ENCODE assay signal across 23 cellular contexts in the genomic region with DNA sequence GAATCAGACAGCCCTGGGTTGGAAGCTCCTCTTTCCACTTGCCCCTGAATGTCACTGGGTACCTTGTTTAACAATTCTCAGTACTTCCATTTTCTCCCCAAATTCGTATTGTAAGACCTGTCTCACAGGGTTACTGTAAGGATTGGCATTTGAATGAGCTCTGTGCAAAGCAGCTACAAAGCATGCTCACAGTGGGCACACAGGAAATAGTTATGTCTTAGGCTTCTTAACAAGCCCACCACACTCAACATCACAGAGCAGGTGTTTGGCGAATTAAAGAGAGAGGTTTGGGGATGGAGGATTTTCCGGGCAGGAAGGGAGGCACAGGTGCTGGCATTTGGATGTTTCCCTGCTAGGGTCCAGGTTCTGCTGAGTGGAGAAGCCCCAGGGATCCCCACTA.
"Had no signal": no experiment of that assay in that cellular context is flagged by ENCODE, and none has a peak within 500 bp of the region (broad histone marks: within the 10 kb centered on the region; RNA-seq: fewer than 3 reads in every experiment).

No MANE protein-coding gene starts in this region.

- H3K36me3 Mint-ChIP-seq: memory B cell; mesothelial cell of epicardium; naive thymus-derived CD4-positive, alpha-beta T cell had no signal

- DNase-seq: colonic mucosa; dermis blood vessel endothelial cell; esophagus squamous epithelium; kidney; left cardiac atrium; left ventricle myocardium inferior; lower lobe of right lung; naive thymus-derived CD4-positive, alpha-beta T cell; nephron progenitor cell; posterior cingulate gyrus; small intestine; stimulated activated CD4-positive, alpha-beta T cell treated with anti-CD3 and anti-CD28 coated beads, Interleukin-12 subunit alpha, Interleukin-12 subunit beta, amount 100 ng/mL, for 4 hours; stimulated activated naive CD4-positive, alpha-beta T cell; stomach; substantia nigra; trophoblast cell had no signal

- H3K27me3 ChIP-seq: colonic mucosa, gastroesophageal sphincter, right atrium auricular region, stomach had no signal

- H3K4me3 Mint-ChIP-seq: memory B cell; mesothelial cell of epicardium; naive thymus-derived CD4-positive, alpha-beta T cell; nephron progenitor cell had no signal

- FAIRE-seq: kidney, small intestine, urothelium cell line had no signal

- H3K27ac Mint-ChIP-seq: memory B cell; mesothelial cell of epicardium; naive thymus-derived CD4-positive, alpha-beta T cell; nephron progenitor cell had no signal

- H3K4me3 ChIP-seq: colonic mucosa, esophagus squamous epithelium, gastroesophageal sphincter, left ventricle myocardium inferior, lower lobe of right lung, right atrium auricular region, stomach, thoracic aorta had no signal

- ATAC-seq: gastroesophageal sphincter; left cardiac atrium; lower lobe of right lung; naive thymus-derived CD4-positive, alpha-beta T cell had no signal

- H3K4me1 ChIP-seq: colonic mucosa, esophagus squamous epithelium, gastroesophageal sphincter, left ventricle myocardium inferior, lower lobe of right lung, right atrium auricular region, stomach had no signal

- H3K9me3 Mint-ChIP-seq: mesothelial cell of epicardium, nephron progenitor cell had no signal

- H3K36me3 ChIP-seq: colonic mucosa, esophagus squamous epithelium, gastroesophageal sphincter, left ventricle myocardium inferior, lower lobe of right lung, neutrophil, right atrium auricular region, stomach, thoracic aorta had no signal

- H3K4me1 Mint-ChIP-seq: naive thymus-derived CD4-positive, alpha-beta T cell had no signal

- H3K27ac ChIP-seq: colonic mucosa, gastroesophageal sphincter, left ventricle myocardium inferior, lower lobe of right lung, neutrophil, right atrium auricular region, thoracic aorta had no signal

- H3K9me3 ChIP-seq: colonic mucosa, esophagus squamous epithelium, gastroesophageal sphincter, left ventricle myocardium inferior, lower lobe of right lung, neutrophil, right atrium auricular region, stomach, thoracic aorta had no signal
